ENCODE assay signal across 1 cellular context in the genomic region with DNA sequence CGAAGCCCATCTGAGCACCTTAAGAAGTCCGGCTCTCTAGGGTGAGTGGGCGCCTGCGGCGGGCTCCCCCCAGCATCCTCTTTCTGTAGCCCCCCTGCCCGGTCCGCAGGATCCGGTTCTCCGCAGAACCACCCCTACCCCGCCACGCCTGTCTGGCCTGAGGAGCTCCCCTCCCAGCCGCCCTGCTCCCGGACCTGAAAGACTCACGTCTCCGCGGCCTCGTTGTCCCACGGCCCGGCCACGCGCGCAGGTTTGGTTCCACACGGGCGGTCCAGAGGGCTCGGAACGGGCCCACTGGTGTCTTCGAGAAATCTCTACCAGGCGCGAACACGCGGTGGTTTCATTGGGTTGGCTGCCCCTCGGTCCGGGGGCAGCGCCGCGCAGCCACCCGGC.
A peak's percentile ranks its signal among the peaks of the same experiment; 100 is the strongest.
TF ChIP-seq lines count a peak whose summit lies in the region.

No MANE protein-coding gene starts in this region.

TF ChIP-seq in HepG2, 621 proteins besides CTCF, POLR2A, EP300 and RAD21 (continues in another document):
- TF ChIP-seq, protein P1, sequence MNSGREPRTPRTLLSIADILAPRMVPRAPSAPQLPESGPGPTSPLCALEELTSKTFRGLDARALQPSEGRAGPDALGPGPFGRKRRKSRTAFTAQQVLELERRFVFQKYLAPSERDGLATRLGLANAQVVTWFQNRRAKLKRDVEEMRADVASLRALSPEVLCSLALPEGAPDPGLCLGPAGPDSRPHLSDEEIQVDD (CRISPR knock-in tag; IDR thresholded peaks at IDR 0.05; ENCODE audit: borderline replicate concordance), result no peak
- TF ChIP-seq HOXA7 (CRISPR knock-in tag; IDR thresholded peaks at IDR 0.05), result 0 out of 2 replicates have a peak, but pooled peaks have one; percentile 29
- no peak for TF ChIP-seq TEAD2 (CRISPR knock-in tag; IDR thresholded peaks at IDR 0.05)
- no peak for TF ChIP-seq MAFF (IDR thresholded peaks at IDR 0.05; ENCODE audit: low read depth, low read length)
- TF ChIP-seq ZNF713 (CRISPR knock-in tag; IDR thresholded peaks at IDR 0.05), result 0 out of 2 replicates have a peak, but pooled peaks have one; percentile 1
- TF ChIP-seq ELF1 (CRISPR knock-in tag; IDR thresholded peaks at IDR 0.05), result no peak
- TF ChIP-seq ZNF564 (CRISPR knock-in tag; IDR thresholded peaks at IDR 0.05), result peak; percentile 15; the same call in 1 of the 2 replicates
- TF ChIP-seq ZSCAN31 (CRISPR knock-in tag; IDR thresholded peaks at IDR 0.05; ENCODE audit: low read depth), result no peak
- TF ChIP-seq ETV5 (CRISPR knock-in tag; IDR thresholded peaks at IDR 0.05; ENCODE audit: borderline replicate concordance), result no peak
- 0 out of 2 replicates have a peak, but pooled peaks have one; percentile 5 for TF ChIP-seq SMYD3 (CRISPR knock-in tag; IDR thresholded peaks at IDR 0.05)
- TF ChIP-seq CEBPZ (IDR thresholded peaks at IDR 0.05; ENCODE audit: low read length), result no peak
- no peak for TF ChIP-seq KDM5B (CRISPR knock-in tag; IDR thresholded peaks at IDR 0.05; ENCODE audit: borderline replicate concordance)
- TF ChIP-seq ZNF724P (CRISPR knock-in tag; IDR thresholded peaks at IDR 0.05; ENCODE audit: borderline replicate concordance), result no peak
- no peak for TF ChIP-seq ZNF207 (IDR thresholded peaks at IDR 0.05; ENCODE audit: borderline replicate concordance)
- TF ChIP-seq EEA1 (CRISPR knock-in tag; IDR thresholded peaks at IDR 0.05; ENCODE audit: borderline replicate concordance), result no peak
- no peak for TF ChIP-seq ZNF460 (CRISPR knock-in tag; IDR thresholded peaks at IDR 0.05; ENCODE audit: borderline replicate concordance)
- no peak for TF ChIP-seq DNMT1 (CRISPR knock-in tag; IDR thresholded peaks at IDR 0.05)
- no peak for TF ChIP-seq ZHX1 (CRISPR knock-in tag; IDR thresholded peaks at IDR 0.05; ENCODE audit: low read depth)
- peak; percentile 67; the same call in 1 of the 2 replicates for TF ChIP-seq FOXO4 (CRISPR knock-in tag; conservative IDR thresholded peaks at IDR 0.05)
- TF ChIP-seq, protein P2, sequence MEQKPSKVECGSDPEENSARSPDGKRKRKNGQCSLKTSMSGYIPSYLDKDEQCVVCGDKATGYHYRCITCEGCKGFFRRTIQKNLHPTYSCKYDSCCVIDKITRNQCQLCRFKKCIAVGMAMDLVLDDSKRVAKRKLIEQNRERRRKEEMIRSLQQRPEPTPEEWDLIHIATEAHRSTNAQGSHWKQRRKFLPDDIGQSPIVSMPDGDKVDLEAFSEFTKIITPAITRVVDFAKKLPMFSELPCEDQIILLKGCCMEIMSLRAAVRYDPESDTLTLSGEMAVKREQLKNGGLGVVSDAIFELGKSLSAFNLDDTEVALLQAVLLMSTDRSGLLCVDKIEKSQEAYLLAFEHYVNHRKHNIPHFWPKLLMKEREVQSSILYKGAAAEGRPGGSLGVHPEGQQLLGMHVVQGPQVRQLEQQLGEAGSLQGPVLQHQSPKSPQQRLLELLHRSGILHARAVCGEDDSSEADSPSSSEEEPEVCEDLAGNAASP (CRISPR knock-in tag; IDR thresholded peaks at IDR 0.05; ENCODE audit: borderline replicate concordance), result 0 out of 2 replicates have a peak, but pooled peaks have one; percentile 6
- TF ChIP-seq, protein P3, sequence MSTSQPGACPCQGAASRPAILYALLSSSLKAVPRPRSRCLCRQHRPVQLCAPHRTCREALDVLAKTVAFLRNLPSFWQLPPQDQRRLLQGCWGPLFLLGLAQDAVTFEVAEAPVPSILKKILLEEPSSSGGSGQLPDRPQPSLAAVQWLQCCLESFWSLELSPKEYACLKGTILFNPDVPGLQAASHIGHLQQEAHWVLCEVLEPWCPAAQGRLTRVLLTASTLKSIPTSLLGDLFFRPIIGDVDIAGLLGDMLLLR (CRISPR knock-in tag; IDR thresholded peaks at IDR 0.05), result no peak
- TF ChIP-seq ZFP37 (CRISPR knock-in tag; IDR thresholded peaks at IDR 0.05; ENCODE audit: borderline replicate concordance), result no peak
- no peak for TF ChIP-seq KDM3A (CRISPR knock-in tag; IDR thresholded peaks at IDR 0.05; ENCODE audit: low read depth)
- no peak for TF ChIP-seq KDM5A (IDR thresholded peaks at IDR 0.05; ENCODE audit: borderline replicate concordance, low read length)
- TF ChIP-seq PHB2 (IDR thresholded peaks at IDR 0.05; ENCODE audit: partially characterized antibody), result no peak
- TF ChIP-seq CEBPB (IDR thresholded peaks at IDR 0.05; ENCODE audit: borderline replicate concordance, low read depth, low read length), result no peak
- 0 out of 2 replicates have a peak, but pooled peaks have one; percentile 8 for TF ChIP-seq ZNF615 (CRISPR knock-in tag; IDR thresholded peaks at IDR 0.05; ENCODE audit: borderline replicate concordance)
- TF ChIP-seq ZNF746 (CRISPR knock-in tag; IDR thresholded peaks at IDR 0.05), result no peak
- peak; percentile 51; the same call in 1 of the 2 replicates for TF ChIP-seq PRMT3 (CRISPR knock-in tag; IDR thresholded peaks at IDR 0.05; ENCODE audit: borderline replicate concordance, low read depth)
- TF ChIP-seq RBM22 (optimal IDR thresholded peaks at IDR 0.05; ENCODE audit: low read length), result no peak
- TF ChIP-seq ZNF776 (CRISPR knock-in tag; IDR thresholded peaks at IDR 0.05), result peak; percentile 41; the same call in 1 of the 2 replicates
- no peak for TF ChIP-seq ZNF251 (CRISPR knock-in tag; IDR thresholded peaks at IDR 0.05)
- peak; percentile 38; the same call in 1 of the 2 replicates for TF ChIP-seq ZNF333 (CRISPR knock-in tag; IDR thresholded peaks at IDR 0.05; ENCODE audit: borderline replicate concordance)
- no peak for TF ChIP-seq KLF11 (CRISPR knock-in tag; IDR thresholded peaks at IDR 0.05)
- TF ChIP-seq, protein P4, sequence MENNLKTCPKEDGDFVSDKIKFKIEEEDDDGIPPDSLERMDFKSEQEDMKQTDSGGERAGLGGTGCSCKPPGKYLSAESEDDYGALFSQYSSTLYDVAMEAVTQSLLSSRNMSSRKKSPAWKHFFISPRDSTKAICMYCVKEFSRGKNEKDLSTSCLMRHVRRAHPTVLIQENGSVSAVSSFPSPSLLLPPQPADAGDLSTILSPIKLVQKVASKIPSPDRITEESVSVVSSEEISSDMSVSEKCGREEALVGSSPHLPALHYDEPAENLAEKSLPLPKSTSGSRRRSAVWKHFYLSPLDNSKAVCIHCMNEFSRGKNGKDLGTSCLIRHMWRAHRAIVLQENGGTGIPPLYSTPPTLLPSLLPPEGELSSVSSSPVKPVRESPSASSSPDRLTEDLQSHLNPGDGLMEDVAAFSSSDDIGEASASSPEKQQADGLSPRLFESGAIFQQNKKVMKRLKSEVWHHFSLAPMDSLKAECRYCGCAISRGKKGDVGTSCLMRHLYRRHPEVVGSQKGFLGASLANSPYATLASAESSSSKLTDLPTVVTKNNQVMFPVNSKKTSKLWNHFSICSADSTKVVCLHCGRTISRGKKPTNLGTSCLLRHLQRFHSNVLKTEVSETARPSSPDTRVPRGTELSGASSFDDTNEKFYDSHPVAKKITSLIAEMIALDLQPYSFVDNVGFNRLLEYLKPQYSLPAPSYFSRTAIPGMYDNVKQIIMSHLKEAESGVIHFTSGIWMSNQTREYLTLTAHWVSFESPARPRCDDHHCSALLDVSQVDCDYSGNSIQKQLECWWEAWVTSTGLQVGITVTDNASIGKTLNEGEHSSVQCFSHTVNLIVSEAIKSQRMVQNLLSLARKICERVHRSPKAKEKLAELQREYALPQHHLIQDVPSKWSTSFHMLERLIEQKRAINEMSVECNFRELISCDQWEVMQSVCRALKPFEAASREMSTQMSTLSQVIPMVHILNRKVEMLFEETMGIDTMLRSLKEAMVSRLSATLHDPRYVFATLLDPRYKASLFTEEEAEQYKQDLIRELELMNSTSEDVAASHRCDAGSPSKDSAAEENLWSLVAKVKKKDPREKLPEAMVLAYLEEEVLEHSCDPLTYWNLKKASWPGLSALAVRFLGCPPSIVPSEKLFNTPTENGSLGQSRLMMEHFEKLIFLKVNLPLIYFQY (CRISPR knock-in tag; IDR thresholded peaks at IDR 0.05; ENCODE audit: borderline replicate concordance), result no peak
- peak; percentile 85; the same call in 1 of the 2 replicates for TF ChIP-seq ZNF747 (CRISPR knock-in tag; IDR thresholded peaks at IDR 0.05; ENCODE audit: borderline replicate concordance)
- no peak for TF ChIP-seq ZNF276 (CRISPR knock-in tag; IDR thresholded peaks at IDR 0.05; ENCODE audit: low read depth)
